In the genomic region with DNA sequence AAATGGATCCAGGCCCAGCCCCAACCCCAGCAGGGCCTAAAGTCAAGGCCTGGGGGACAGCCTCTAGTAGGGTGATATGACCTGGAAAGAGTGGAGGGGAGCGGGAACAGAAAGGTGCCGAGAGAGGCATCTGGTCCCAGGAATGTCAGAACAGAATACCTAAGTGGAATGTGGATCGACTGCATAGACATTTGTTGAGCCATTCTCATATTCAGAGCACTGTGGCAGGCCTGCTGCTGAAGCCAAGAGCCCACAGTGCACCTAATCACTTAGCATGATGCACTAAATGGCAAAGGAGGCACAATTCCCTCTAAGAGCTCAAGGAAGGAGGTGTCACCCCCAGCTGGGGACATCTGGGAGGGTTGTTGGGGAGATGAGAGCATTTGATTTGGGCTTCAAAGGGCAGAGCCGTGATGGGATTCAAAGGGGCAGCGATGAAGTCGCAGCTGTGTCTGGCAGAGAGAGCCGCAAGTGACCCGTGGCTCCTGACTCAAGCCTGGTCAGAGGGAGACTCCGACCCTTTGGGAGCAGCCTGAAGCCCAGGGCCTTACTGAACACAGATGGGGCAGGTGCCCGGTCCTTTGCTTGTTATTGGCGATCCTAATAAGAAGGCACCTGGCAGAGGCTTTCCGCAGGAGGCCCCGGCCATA, we compare ENCODE assay signal across 24 cellular contexts. TPM values are rescaled to one million over a fixed set of nuclear protein-coding genes. Genes with fewer than 3 reads are reported as not detected.
DNase-seq lines count a peak whose midpoint lies in the region; ATAC-seq, FAIRE-seq and TF ChIP-seq lines count a peak whose summit lies in the region.
"Had no signal": no experiment of that assay in that cellular context is flagged by ENCODE, and none has a peak within 500 bp of the region (broad histone marks: within the 10 kb centered on the region; RNA-seq: fewer than 3 reads in every experiment).

No MANE protein-coding gene starts in this region.

- dilution Hi-C loops in IMR-90 (cut with HindIII; ENCODE audit: low sequenced_read_pairs, unreplicated experiment): no loop called here

- peaks cover 13% of the 10 kb centered on the region for H3K27me3 ChIP-seq in IMR-90 (ENCODE audit: control insufficient read depth, insufficient read depth, low read length)
- no peaks in the 10 kb centered on the region for H3K27me3 ChIP-seq in astrocyte (ENCODE audit: insufficient read depth, low read length)
- peaks cover 0 to 41% (median 0%) of the 10 kb centered on the region in 7 donors for H3K27me3 ChIP-seq in spleen (replicated peaks in 1 of 7)
- H3K27me3 ChIP-seq: body of pancreas, hepatocyte, ovary had no signal

- TF ChIP-seq POLR2A in IMR-90 (IDR thresholded peaks at IDR 0.05; ENCODE audit: low read depth, low read length) (no peak), spleen (IDR thresholded peaks at IDR 0.05) (no peak)

- H3K4me1 Mint-ChIP-seq in astrocyte (ENCODE audit: low read depth, unreplicated experiment): peaks cover 5% of the 10 kb centered on the region
- H3K4me1 Mint-ChIP-seq: activated CD4-positive, alpha-beta T cell treated with anti-CD3 and anti-CD28 coated beads, Interleukin-2, amount 10 ng/mL, durations not matched to agents 24 days and 14 days; naive B cell had no signal

- no peak overlapping the region for H4K5ac ChIP-seq in IMR-90 (ENCODE audit: low read depth, low read length)

- H3K36me3 Mint-ChIP-seq in astrocyte (ENCODE audit: low read depth, unreplicated experiment): peaks cover 1% of the 10 kb centered on the region
- H3K36me3 Mint-ChIP-seq: naive B cell had no signal

- H3K14ac ChIP-seq in IMR-90 (replicated peaks; ENCODE audit: low read depth, low read length): no peak overlapping the region

- no peak overlapping the region for H2AK5ac ChIP-seq in IMR-90 (ENCODE audit: low read depth, low read length)

- no peak overlapping the region for H3K4me3 Mint-ChIP-seq in astrocyte (ENCODE audit: unreplicated experiment)
- H3K4me3 Mint-ChIP-seq: activated CD4-positive, alpha-beta T cell treated with anti-CD3 and anti-CD28 coated beads, Interleukin-2, amount 10 ng/mL, durations not matched to agents 24 days and 14 days had no signal

- H3K4me3 ChIP-seq in IMR-90 (ENCODE audit: insufficient read depth, low read depth, low read length) (no peak overlapping the region), astrocyte (ENCODE audit: insufficient read depth, low read depth, low read length) (no peak overlapping the region), spleen (no peak overlapping the region)
- H3K4me3 ChIP-seq: body of pancreas, hepatocyte, lower lobe of right lung, ovary, sigmoid colon, tibial nerve had no signal

- no TSS peak for BruUV-seq in IMR-90 (replicated peaks; lab: Mats Ljungman, UMichigan)

- H2BK120ac ChIP-seq in IMR-90 (ENCODE audit: low read depth, low read length): no peak overlapping the region

- H3K18ac ChIP-seq in IMR-90 (ENCODE audit: low read depth, low read length): no peak overlapping the region

- TF ChIP-seq CTCF in IMR-90 (conservative IDR thresholded peaks at IDR 0.05; ENCODE audit: low read depth, low read length): no peak
- no peak for TF ChIP-seq CTCF in astrocyte (IDR thresholded peaks at IDR 0.05; ENCODE audit: insufficient read depth, low read depth, low read length)
- TF ChIP-seq CTCF in spleen (IDR thresholded peaks at IDR 0.05 in 8 of 11, conservative IDR thresholded peaks at IDR 0.05 in 3 of 11): no peak
- no peak for TF ChIP-seq CTCF in D721Med (IDR thresholded peaks at IDR 0.05; ENCODE audit: insufficient read depth, missing control alignments)

- H3K9ac ChIP-seq in IMR-90 (ENCODE audit: low read depth, low read length) (no peak overlapping the region), astrocyte (ENCODE audit: low read length) (peak overlapping the region; percentile 35)

- 92% methylated on average over 13 of the region's 13 CpGs; no CpG with 5 or more reads in 1 of the 2 experiments for WGBS in IMR-90 (ENCODE audit: extremely low coverage in 2 of 2, insufficient read length in 1 of 2), 2 experiments
- 89 to 95% (median 94%) methylated on average over 10 to 13 of the region's 13 CpGs for WGBS in spleen, 5 donors

- no peak overlapping the region for H3K23ac ChIP-seq in IMR-90 (ENCODE audit: low read depth, low read length)

- no peak overlapping the region for H3K4ac ChIP-seq in IMR-90 (ENCODE audit: low read depth, low read length)

- H3K27ac ChIP-seq in IMR-90 (ENCODE audit: insufficient read depth, low read length) (no peak overlapping the region), astrocyte (ENCODE audit: low read depth, low read length) (peak overlapping the region; percentile 56), spleen (no peak overlapping the region)
- H3K27ac ChIP-seq: body of pancreas, hepatocyte, lower lobe of right lung, ovary, sigmoid colon, tibial nerve had no signal

- no peak overlapping the region for H4K91ac ChIP-seq in IMR-90 (ENCODE audit: insufficient read depth, low read depth, low read length)

- no peak for FAIRE-seq in astrocyte (lab: Jason Lieb, UNC)
- FAIRE-seq in D721Med (lab: Jason Lieb, UNC): no peak

- H3K27ac Mint-ChIP-seq in astrocyte (ENCODE audit: unreplicated experiment): no peak overlapping the region
- H3K27ac Mint-ChIP-seq: activated CD4-positive, alpha-beta T cell treated with anti-CD3 and anti-CD28 coated beads, Interleukin-2, amount 10 ng/mL, durations not matched to agents 24 days and 14 days; activated T-helper 2 cell treated with anti-CD3 and anti-CD28 coated beads, Interferon-gamma antibody, Interleukin-2, Interleukin-4, amounts not matched to agents 10 μg/mL and 5 μg/mL and 100 μg/mL, durations not matched to agents 14 hours and 24 hours and 36 hours; naive B cell had no signal

- H4K20me1 ChIP-seq in IMR-90 (ENCODE audit: insufficient read depth, low read length) (no peaks in the 10 kb centered on the region), astrocyte (ENCODE audit: insufficient read depth, low read length) (no peaks in the 10 kb centered on the region)

- TF ChIP-seq RAD21 in IMR-90 (IDR thresholded peaks at IDR 0.05; ENCODE audit: low read length): no peak

- H2AFZ ChIP-seq in IMR-90 (replicated peaks; ENCODE audit: low read length, poor library complexity): peak overlapping the region; percentile 44
- peak overlapping the region; percentile 15 for H2AFZ ChIP-seq in astrocyte (ENCODE audit: low read depth, low read length)
- H2AFZ ChIP-seq: hepatocyte had no signal

- in situ Hi-C loops in IMR-90 (cut with MboI; ENCODE audit: low sequenced_read_pairs): no loop called here

- H3K79me1 ChIP-seq in IMR-90 (ENCODE audit: low read depth in 1 of 2, low read length in 2 of 2): no peaks in the 10 kb centered on the region

- no peak overlapping the region for H2BK15ac ChIP-seq in IMR-90 (ENCODE audit: low read depth, low read length)

- DNase-seq in IMR-90 (no peak), astrocyte (ENCODE audit: low read depth) (no peak), kidney tubule cell (ENCODE audit: low spot score) (peak; percentile 47), spleen (peak; percentile 59), D721Med (ENCODE audit: insufficient read length, low spot score) (no peak)
- no peak for DNase-seq in stimulated activated CD4-positive, alpha-beta T cell treated with anti-CD3 and anti-CD28 coated beads, Interleukin-4, amount 100 ng/mL, for 1 hour
- no peak for DNase-seq in stimulated activated CD4-positive, alpha-beta T cell treated with anti-CD3 and anti-CD28 coated beads, Interleukin-4, amount 100 ng/mL, for 24 hours
- DNase-seq: activated CD4-positive, alpha-beta T cell treated with anti-CD3 and anti-CD28 coated beads, Interleukin-2, amount 10 ng/mL, durations not matched to agents 24 days and 14 days; AML-193; cortex of kidney; lower lobe of right lung; naive B cell; NCI-H1417; NCI-H526; ovary; SIG-M5; sigmoid colon; stimulated activated CD4-positive, alpha-beta T cell treated with anti-CD3 and anti-CD28 coated beads, Interleukin-2, amount 100 ng/mL, for 24 hours; stimulated activated naive CD8-positive, alpha-beta T cell treated with anti-CD3 and anti-CD28 coated beads, Interleukin-15, Interleukin-2, amounts not matched to agents 100 U/mL and 50 U/mL, for 24 hours had no signal

- no peaks in the 10 kb centered on the region for H3K4me1 ChIP-seq in IMR-90 (ENCODE audit: control insufficient read depth, insufficient read depth, low read length)
- H3K4me1 ChIP-seq in astrocyte (ENCODE audit: insufficient read depth, low read length): peaks cover 15% of the 10 kb centered on the region
- H3K4me1 ChIP-seq in spleen: no peaks in the 10 kb centered on the region
- H3K4me1 ChIP-seq: body of pancreas, lower lobe of right lung, sigmoid colon, tibial nerve had no signal

- CTCF ChIA-PET in IMR-90 (lab: Yijun Ruan, JAX): no interaction called here

- no peak overlapping the region for H2BK5ac ChIP-seq in IMR-90 (ENCODE audit: low read depth, low read length, poor library complexity, severe bottlenecking)

- no peak for ATAC-seq in IMR-90 (ENCODE audit: low read depth)
- ATAC-seq: body of pancreas had no signal

- peaks cover 29% of the 10 kb centered on the region for H3K27me3 Mint-ChIP-seq in astrocyte (ENCODE audit: low read depth, unreplicated experiment)

- intact Hi-C loops in IMR-90 (cut with micrococcal nuclease): loop anchor here (10.0 kb wide), 1 partner anchor 890 kb away; a partner anchor contains a TSS
- intact Hi-C loops in spleen (cut with DNase I; ENCODE audit: low total_unique reads): no loop called here

- H3K9me3 Mint-ChIP-seq in astrocyte (ENCODE audit: unreplicated experiment): peaks cover 2% of the 10 kb centered on the region
- H3K9me3 Mint-ChIP-seq: activated CD4-positive, alpha-beta T cell treated with anti-CD3 and anti-CD28 coated beads, Interleukin-2, amount 10 ng/mL, durations not matched to agents 24 days and 14 days; activated T-helper 2 cell treated with anti-CD3 and anti-CD28 coated beads, Interferon-gamma antibody, Interleukin-2, Interleukin-4, amounts not matched to agents 10 μg/mL and 5 μg/mL and 100 μg/mL, durations not matched to agents 14 hours and 24 hours and 36 hours; naive B cell had no signal

- no peak overlapping the region for H3K56ac ChIP-seq in IMR-90 (ENCODE audit: extremely low read depth, insufficient read depth, low read length)

- H3K4me2 ChIP-seq in IMR-90 (ENCODE audit: low read depth, low read length) (no peak overlapping the region), astrocyte (ENCODE audit: low read length) (peak overlapping the region; percentile 72)
- H3K4me2 ChIP-seq: hepatocyte had no signal

- H3K79me2 ChIP-seq in astrocyte (ENCODE audit: insufficient read depth, low read length): no peaks in the 10 kb centered on the region
- H3K79me2 ChIP-seq: hepatocyte had no signal

- H3K9me3 ChIP-seq in IMR-90 (ENCODE audit: control insufficient read depth, insufficient read depth, low read length): no peaks in the 10 kb centered on the region
- no peaks in the 10 kb centered on the region for H3K9me3 ChIP-seq in astrocyte (ENCODE audit: insufficient read depth, low read depth, low read length)
- no peaks in the 10 kb centered on the region for H3K9me3 ChIP-seq in spleen
- H3K9me3 ChIP-seq: body of pancreas, lower lobe of right lung, ovary, sigmoid colon, tibial nerve had no signal

- H3K36me3 ChIP-seq in IMR-90 (ENCODE audit: control insufficient read depth, insufficient read depth, low read length) (no peaks in the 10 kb centered on the region), astrocyte (ENCODE audit: insufficient read depth, low read length) (no peaks in the 10 kb centered on the region), spleen (no peaks in the 10 kb centered on the region)
- H3K36me3 ChIP-seq: lower lobe of right lung, ovary, sigmoid colon, tibial nerve had no signal

- no peak overlapping the region for H2BK20ac ChIP-seq in IMR-90 (ENCODE audit: low read depth, low read length)

- H2AK9ac ChIP-seq in IMR-90 (replicated peaks; ENCODE audit: low read depth, low read length, poor library complexity): no peak overlapping the region

- no peak overlapping the region for H4K8ac ChIP-seq in IMR-90 (ENCODE audit: low read depth in 2 of 2, low read length in 2 of 2)

- POLR2A ChIA-PET in IMR-90 (lab: Charles Lee; ENCODE audit: unreplicated experiment): no interaction called here

- H3K9me1 ChIP-seq in IMR-90 (ENCODE audit: insufficient read depth, low read length): no peaks in the 10 kb centered on the region

RNA-seq across cellular contexts. Expression of a gene that starts 8.6 kb away (rescaled TPM):
- total RNA-seq in IMR-90 (2012; rRNA removed) (under 0.01 and 0.18 TPM in 2 replicates), astrocyte (0.07 and 0.22 TPM in 2 replicates), spleen (not detected)
- polyA plus RNA-seq in IMR-90 (2012; rRNA removed) (0.16 and 0.36 TPM in 2 replicates), spleen (under 1 TPM; 0.04 to 0.10 (median 0.06) TPM)
- 0.16 and 0.26 TPM in 2 replicates for polyA plus RNA-seq in IMR-90 (2012; cell fraction: cytosol; rRNA removed)
- polyA plus RNA-seq in IMR-90 (2012; cell fraction: nucleus; rRNA removed; ENCODE audit: low replicate concordance): 0.18 and 0.20 TPM in 2 replicates
- total RNA-seq: activated CD4-positive, alpha-beta T cell treated with anti-CD3 and anti-CD28 coated beads, Interleukin-2, amount 10 ng/mL, durations not matched to agents 24 days and 14 days; activated T-helper 2 cell treated with anti-CD3 and anti-CD28 coated beads, Interferon-gamma antibody, Interleukin-2, Interleukin-4, amounts not matched to agents 10 μg/mL and 5 μg/mL and 100 μg/mL, durations not matched to agents 14 hours and 24 hours and 36 hours; T-helper 1 cell treated with Interleukin-12 subunit alpha and Interleukin-12 subunit beta and Interleukin-4 antibody, amounts not matched to agents 30 ng/mL and 1 ng/mL, for 36 hours had no signal

Comparison
In these comparisons a context has a peak if more than half of its experiments do, and no peak if none do; other contexts are left out.
1. DNase-seq: peak in kidney tubule cell (single experiment) and spleen (single experiment); none in IMR-90 (single experiment), astrocyte (single experiment), D721Med (single experiment), stimulated activated CD4-positive, alpha-beta T cell treated with anti-CD3 and anti-CD28 coated beads, Interleukin-4, amount 100 ng/mL, for 1 hour (single experiment) and stimulated activated CD4-positive, alpha-beta T cell treated with anti-CD3 and anti-CD28 coated beads, Interleukin-4, amount 100 ng/mL, for 24 hours (single experiment).